ENCODE assay signal across 8 cellular contexts in genomic region chr15:88620995-88621772, GRCh38. TPM values are rescaled to one million over a fixed set of nuclear protein-coding genes. Genes with fewer than 3 reads are reported as not detected.
DNase-seq lines count a peak whose midpoint lies in the region; ATAC-seq and TF ChIP-seq lines count a peak whose summit lies in the region.

AEN (plus strand) TSS chr15:88621340; CDS start chr15:88626210, 4,870 bp downstream.

- no peaks in the 10 kb centered on the region for H3K9me2 ChIP-seq in hepatocyte (replicated peaks; ENCODE audit: insufficient read depth)

- H3K27me3 ChIP-seq in hepatocyte, result no peaks in the 10 kb centered on the region

- H3K79me2 ChIP-seq in hepatocyte, result peaks cover 49% of the 10 kb centered on the region

- peaks cover 21% of the 10 kb centered on the region for H4K20me1 ChIP-seq in hepatocyte (ENCODE audit: insufficient read depth, poor library complexity, severe bottlenecking)

- no peaks in the 10 kb centered on the region for H3K9me3 ChIP-seq in hepatocyte (ENCODE audit: low read depth)

- peak; percentile 66 for DNase-seq in NCI-H2081 treated with DMSO at 0.1 percent for 48 hours (lab: John Stamatoyannopoulos, UW)
- DNase-seq in T1000 (lab: John Stamatoyannopoulos, UW), result peak; percentile 91
- peak; percentile 99 for DNase-seq in astrocyte of the hippocampus (ENCODE audit: low read depth, low spot score)
- peak; percentile 98 for DNase-seq in hepatocyte (ENCODE audit: low spot score)
- DNase-seq in retina, result peak; percentile 96

- H2AFZ ChIP-seq in hepatocyte, result peak within 1 kb of the TSS; percentile 48

- H3K27ac ChIP-seq in 22Rv1 (peak within 1 kb of the TSS; percentile 89), hepatocyte (peak within 1 kb of the TSS; percentile 82)

- peak within 1 kb of the TSS; percentile 94 for H3K4me2 ChIP-seq in hepatocyte

- peak within 1 kb of the TSS; percentile 62 for H3K4me3 ChIP-seq in hepatocyte

- H3K4me1 ChIP-seq in hepatocyte (ENCODE audit: insufficient read depth), result peaks cover 7% of the 10 kb centered on the region

- 1% methylated on average over 60 of the region's 71 CpGs for WGBS in hepatocyte (ENCODE audit: low lambda C conversion rate, missing lambda C conversion rate)

- no peak for TF ChIP-seq CTCF in 22Rv1 (IDR thresholded peaks at IDR 0.05)
- no peak for TF ChIP-seq CTCF in hepatocyte (IDR thresholded peaks at IDR 0.05; ENCODE audit: poor library complexity)

- no peaks in the 10 kb centered on the region for H3K36me3 ChIP-seq in hepatocyte (replicated peaks; ENCODE audit: insufficient read depth, low read depth)

- ATAC-seq in GM18519 (IDR thresholded peaks at IDR 0.05; ENCODE audit: low FRiP score, unreplicated experiment) (peak; percentile 93), HG03045 (IDR thresholded peaks at IDR 0.05; ENCODE audit: unreplicated experiment) (peak; percentile 94)

RNA-seq across cellular contexts. Expression of gene AEN, which starts in this region (rescaled TPM):
- 25.0 TPM in 2 replicates for total RNA-seq in hepatocyte
- 18.3 and 28.0 TPM in 2 replicates for polyA plus RNA-seq in hepatocyte

Comparison
In these comparisons a context has a peak if more than half of its experiments do, and no peak if none do; other contexts are left out.
1. Peak in every context shown above with its lines: DNase-seq, ATAC-seq, H3K4me3 ChIP-seq and H3K27ac ChIP-seq.